ENCODE assay signal across 1 cellular context in the genomic region with DNA sequence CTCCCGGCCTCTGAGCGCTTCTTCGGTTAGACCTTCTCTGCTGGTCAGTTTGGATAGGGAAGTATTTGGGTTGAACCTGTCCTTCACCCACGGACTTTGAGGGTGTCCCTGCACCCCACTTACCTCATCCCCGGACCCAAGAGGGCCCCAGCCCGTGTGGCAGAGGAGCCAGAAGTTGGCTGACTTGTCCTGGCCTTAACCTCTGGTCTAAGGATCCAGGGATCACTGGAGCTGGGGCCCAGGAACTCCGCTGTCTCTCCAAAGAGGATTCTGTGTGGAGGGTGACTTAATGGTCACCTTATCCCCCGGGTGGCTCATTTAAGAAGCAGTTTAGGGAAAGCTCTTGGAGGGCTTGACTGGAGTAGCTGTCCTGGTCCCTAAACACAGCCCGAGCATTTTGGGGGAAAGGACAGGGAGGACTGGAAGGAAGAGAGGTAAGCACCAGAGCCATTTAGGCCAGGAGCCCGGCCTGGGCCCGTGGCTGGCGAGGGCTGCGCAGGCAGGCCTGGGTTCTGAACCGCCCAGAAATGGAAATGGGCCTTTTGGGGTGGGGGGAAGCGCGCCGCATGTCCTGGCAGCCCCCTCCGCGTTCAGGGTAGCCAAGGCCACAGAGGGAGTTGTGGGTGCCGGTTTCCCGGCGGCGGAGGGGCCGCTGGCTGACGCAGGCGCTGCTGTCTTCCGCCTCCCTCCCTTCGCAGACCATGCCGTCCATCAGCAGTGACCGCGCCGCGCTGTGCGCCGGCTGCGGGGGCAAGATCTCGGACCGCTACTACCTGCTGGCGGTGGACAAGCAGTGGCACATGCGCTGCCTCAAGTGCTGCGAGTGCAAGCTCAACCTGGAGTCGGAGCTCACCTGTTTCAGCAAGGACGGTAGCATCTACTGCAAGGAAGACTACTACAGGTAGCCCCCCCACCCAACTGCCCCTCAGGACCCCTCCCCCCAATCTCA.
TF ChIP-seq lines count a peak whose summit lies in the region.

No MANE protein-coding gene starts in this region.

TF ChIP-seq in K562, 482 proteins besides CTCF, POLR2A, EP300 and RAD21:
- TF ChIP-seq, protein P1, sequence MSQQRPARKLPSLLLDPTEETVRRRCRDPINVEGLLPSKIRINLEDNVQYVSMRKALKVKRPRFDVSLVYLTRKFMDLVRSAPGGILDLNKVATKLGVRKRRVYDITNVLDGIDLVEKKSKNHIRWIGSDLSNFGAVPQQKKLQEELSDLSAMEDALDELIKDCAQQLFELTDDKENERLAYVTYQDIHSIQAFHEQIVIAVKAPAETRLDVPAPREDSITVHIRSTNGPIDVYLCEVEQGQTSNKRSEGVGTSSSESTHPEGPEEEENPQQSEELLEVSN (IDR thresholded peaks at IDR 0.05; ENCODE audit: borderline replicate concordance in 1 of 2, extremely low read depth in 1 of 2, insufficient read depth in 1 of 2, insufficient read length in 1 of 2, low read depth in 1 of 2, low read length in 1 of 2, poor library complexity in 1 of 2, severe bottlenecking in 1 of 2) = no peak
- TF ChIP-seq NRF1 (conservative IDR thresholded peaks at IDR 0.05 in 1 of 2, IDR thresholded peaks at IDR 0.05 in 1 of 2) = peak; percentile 29 to 47; a peak in 2 of 4 replicates
- TF ChIP-seq CSDE1 (IDR thresholded peaks at IDR 0.05) = no peak
- no peak for TF ChIP-seq MYNN (IDR thresholded peaks at IDR 0.05)
- TF ChIP-seq MYNN (CRISPR knock-in tag; IDR thresholded peaks at IDR 0.05) = no peak
